ENCODE assay signal across 11 cellular contexts in genomic region chr10:127195041-127195506, GRCh38. TPM values are rescaled to one million over a fixed set of nuclear protein-coding genes. Genes with fewer than 3 reads are reported as not detected.
A peak's percentile ranks its signal among the peaks of the same experiment; 100 is the strongest.
DNase-seq lines count a peak whose midpoint lies in the region; ATAC-seq and TF ChIP-seq lines count a peak whose summit lies in the region.
"Had no signal": no experiment of that assay in that cellular context is flagged by ENCODE, and none has a peak within 500 bp of the region (broad histone marks: within the 10 kb centered on the region; RNA-seq: fewer than 3 reads in every experiment).

No MANE protein-coding gene starts in this region.

- H3K27ac ChIP-seq in ACC112 (ENCODE audit: low read depth, low read length) (no peak overlapping the region), Karpas-422 (ENCODE audit: low read length) (no peak overlapping the region), gastroesophageal sphincter (no peak overlapping the region)

- H3K9me3 ChIP-seq in Karpas-422 (ENCODE audit: low read length) = no peaks in the 10 kb centered on the region
- H3K9me3 ChIP-seq in gastroesophageal sphincter = no peaks in the 10 kb centered on the region

- no peaks in the 10 kb centered on the region for H3K9me3 Mint-ChIP-seq in nephron progenitor cell
- H3K9me3 Mint-ChIP-seq: stimulated activated effector memory CD8-positive, alpha-beta T cell treated with anti-CD3 and anti-CD28 coated beads, Interleukin-12 subunit alpha, Interleukin-12 subunit beta, amount 100 ng/mL, for 72 hours had no signal

- no peak overlapping the region for H3K4me2 ChIP-seq in Karpas-422 (ENCODE audit: low read depth, low read length, poor library complexity, severe bottlenecking)

- TF ChIP-seq EP300 in gastroesophageal sphincter (IDR thresholded peaks at IDR 0.05) = no peak

- DNase-seq in LHCN-M2 (ENCODE audit: low read depth) = peak; percentile 45
- DNase-seq in fibroblast of the aortic adventitia (ENCODE audit: low read depth) = no peak
- peak; percentile 36 for DNase-seq in nephron progenitor cell
- DNase-seq in Karpas-422 = no peak
- DNase-seq in amniotic stem cell (lab: John Stamatoyannopoulos, UW) = no peak
- DNase-seq: CD4-positive, CD25-positive, alpha-beta regulatory T cell; NCI-H146 had no signal

- H3K79me2 ChIP-seq in ACC112 (ENCODE audit: control insufficient read depth, insufficient read depth, low read length, unreplicated experiment) (no peaks in the 10 kb centered on the region), Karpas-422 (ENCODE audit: low read length) (no peaks in the 10 kb centered on the region)

- peaks cover 70% of the 10 kb centered on the region for H3K27me3 Mint-ChIP-seq in nephron progenitor cell (ENCODE audit: low read depth, poor library complexity)

- no peak overlapping the region for H3K9ac ChIP-seq in Karpas-422 (ENCODE audit: low read length)

- peaks cover 22% of the 10 kb centered on the region for H3K4me1 Mint-ChIP-seq in nephron progenitor cell
- H3K4me1 Mint-ChIP-seq: stimulated activated effector memory CD8-positive, alpha-beta T cell treated with anti-CD3 and anti-CD28 coated beads, Interleukin-12 subunit alpha, Interleukin-12 subunit beta, amount 100 ng/mL, for 72 hours had no signal

- WGBS in gastroesophageal sphincter (ENCODE audit: low coverage in 1 of 2), 2 donors = no CpG with 5 or more reads among the region's 28 CpGs

- H3K27me3 ChIP-seq in ACC112 (ENCODE audit: insufficient read depth, low read length) = peaks cover 5% of the 10 kb centered on the region; the same call in 1 of the 2 replicates
- H3K27me3 ChIP-seq in Karpas-422 (ENCODE audit: low read length) = no peaks in the 10 kb centered on the region
- peaks cover 34% of the 10 kb centered on the region for H3K27me3 ChIP-seq in gastroesophageal sphincter

- H3K27ac Mint-ChIP-seq in nephron progenitor cell = no peak overlapping the region
- H3K27ac Mint-ChIP-seq: CD4-positive, CD25-positive, alpha-beta regulatory T cell; stimulated activated effector memory CD8-positive, alpha-beta T cell treated with anti-CD3 and anti-CD28 coated beads, Interleukin-12 subunit alpha, Interleukin-12 subunit beta, amount 100 ng/mL, for 72 hours had no signal

- H3K36me3 ChIP-seq in ACC112 (ENCODE audit: insufficient read depth, low read length) (no peaks in the 10 kb centered on the region), Karpas-422 (ENCODE audit: insufficient read depth, low read length) (no peaks in the 10 kb centered on the region), gastroesophageal sphincter (no peaks in the 10 kb centered on the region)

- H3K4me3 ChIP-seq in ACC112 (ENCODE audit: low read depth, low read length) (peak overlapping the region; percentile 85), fibroblast of the aortic adventitia (ENCODE audit: low read depth, low read length) (peak overlapping the region; percentile 9), Karpas-422 (ENCODE audit: low read length) (no peak overlapping the region), gastroesophageal sphincter (peak overlapping the region in 1 of 2 donors; percentile 50)

- TF ChIP-seq CTCF in fibroblast of the aortic adventitia (IDR thresholded peaks at IDR 0.05; ENCODE audit: insufficient read depth, low read length) (no peak), nephron progenitor cell (IDR thresholded peaks at IDR 0.05) (no peak), gastroesophageal sphincter (IDR thresholded peaks at IDR 0.05) (no peak)

- no peak for TF ChIP-seq POLR2A in gastroesophageal sphincter (IDR thresholded peaks at IDR 0.05)

- no peaks in the 10 kb centered on the region for H4K20me1 ChIP-seq in Karpas-422 (ENCODE audit: insufficient read depth, low read depth, low read length)

- H2AFZ ChIP-seq in ACC112 (ENCODE audit: low read length, unreplicated experiment) = no peak overlapping the region
- no peak overlapping the region for H2AFZ ChIP-seq in Karpas-422 (ENCODE audit: low read length)

- no peak for ATAC-seq in HG03457 (IDR thresholded peaks at IDR 0.05; ENCODE audit: unreplicated experiment)
- no peak for ATAC-seq in gastroesophageal sphincter
- ATAC-seq: stimulated activated effector memory CD8-positive, alpha-beta T cell treated with anti-CD3 and anti-CD28 coated beads, Interleukin-12 subunit alpha, Interleukin-12 subunit beta, amount 100 ng/mL, for 72 hours had no signal

- H3K9me2 ChIP-seq in Karpas-422 (replicated peaks; ENCODE audit: insufficient read depth, low read length) = no peaks in the 10 kb centered on the region

- no peaks in the 10 kb centered on the region for H3K36me3 Mint-ChIP-seq in nephron progenitor cell (ENCODE audit: low read depth)
- H3K36me3 Mint-ChIP-seq: CD4-positive, CD25-positive, alpha-beta regulatory T cell; stimulated activated effector memory CD8-positive, alpha-beta T cell treated with anti-CD3 and anti-CD28 coated beads, Interleukin-12 subunit alpha, Interleukin-12 subunit beta, amount 100 ng/mL, for 72 hours had no signal

- H3K4me1 ChIP-seq in ACC112 (ENCODE audit: control insufficient read depth, insufficient read depth, low read length, unreplicated experiment) = no peaks in the 10 kb centered on the region
- no peaks in the 10 kb centered on the region for H3K4me1 ChIP-seq in Karpas-422 (ENCODE audit: low read length)
- H3K4me1 ChIP-seq in gastroesophageal sphincter = peaks cover 0 to 28% (median 15%) of the 10 kb centered on the region in 3 donors

- peak overlapping the region; percentile 70 for H3K4me3 Mint-ChIP-seq in nephron progenitor cell
- H3K4me3 Mint-ChIP-seq: CD4-positive, CD25-positive, alpha-beta regulatory T cell; stimulated activated effector memory CD8-positive, alpha-beta T cell treated with anti-CD3 and anti-CD28 coated beads, Interleukin-12 subunit alpha, Interleukin-12 subunit beta, amount 100 ng/mL, for 72 hours had no signal

RNA-seq across cellular contexts. Expression of gene INSYN2A, which starts 1.3 kb away (rescaled TPM):
- total RNA-seq in LHCN-M2 (2014; rRNA removed) = 1.7 and 3.3 TPM in 2 replicates
- 0.26 TPM for polyA plus RNA-seq in LHCN-M2 (2012)
- 0.27 TPM in 1 of 2 replicates, not detected in the other for total RNA-seq in fibroblast of the aortic adventitia (ENCODE audit: low replicate concordance)
- total RNA-seq in Karpas-422 (2014; rRNA removed; shearing (Covaris generic); ENCODE audit: low replicate concordance) = not detected in 2 replicates
- under 1 TPM in 3 of 4 donors, not detected in 1; 0.22 to 0.85 (median 0.40) TPM for total RNA-seq in gastroesophageal sphincter
- total RNA-seq: CD4-positive, CD25-positive, alpha-beta regulatory T cell had no signal
- polyA plus RNA-seq: CD4-positive, CD25-positive, alpha-beta regulatory T cell had no signal

Comparison
In these comparisons a context has a peak if more than half of its experiments do, and no peak if none do; other contexts are left out.
1. DNase-seq: peak in LHCN-M2 (single experiment) and nephron progenitor cell (single experiment); none in fibroblast of the aortic adventitia (single experiment), Karpas-422 (single experiment) and amniotic stem cell (single experiment).